ENCODE assay signal across 9 cellular contexts in the genomic region with DNA sequence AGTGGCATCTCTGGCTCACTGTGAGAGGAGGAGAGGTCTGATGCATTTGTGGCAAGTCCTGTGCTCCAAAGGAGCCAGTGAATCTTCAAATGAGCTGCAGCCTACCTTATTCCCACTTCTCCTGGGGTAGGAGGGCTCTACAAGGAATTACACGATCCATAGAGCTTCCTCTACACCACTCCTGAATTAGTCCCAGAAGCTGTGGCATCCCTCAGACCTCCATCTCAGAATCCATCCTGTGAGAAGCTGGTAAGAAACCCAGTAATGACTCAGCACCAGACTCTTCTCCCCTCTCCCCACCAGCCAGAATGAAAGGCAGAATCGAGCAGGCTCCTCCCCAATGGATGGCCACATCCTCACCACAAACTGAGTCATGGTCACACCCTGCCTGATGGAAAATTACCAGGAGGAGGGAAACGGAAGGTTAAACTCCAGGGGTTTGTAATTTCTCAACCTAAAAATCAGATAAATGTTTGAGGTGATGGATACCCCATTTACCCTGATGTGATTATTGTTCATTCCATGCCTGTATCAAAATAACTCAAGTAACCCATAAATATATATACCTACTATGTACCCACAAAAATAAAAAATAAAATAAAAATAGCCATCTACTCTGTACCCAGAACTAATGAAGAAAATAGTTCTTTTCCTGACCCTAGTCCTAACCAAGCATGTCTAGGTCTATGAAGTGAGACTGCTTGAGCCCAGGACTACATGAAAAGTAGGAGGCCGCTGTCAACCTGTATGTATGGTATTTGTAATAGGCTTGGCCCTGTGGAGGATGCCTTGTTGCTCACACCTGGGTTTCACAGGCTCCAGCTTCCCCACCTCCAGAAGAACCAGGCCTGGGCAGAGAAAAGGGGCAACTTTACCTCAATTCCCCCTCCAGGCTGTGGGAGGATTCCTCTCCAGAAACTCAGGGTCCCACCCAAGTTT. TPM values are rescaled to one million over a fixed set of nuclear protein-coding genes. Genes with fewer than 3 reads are reported as not detected.
DNase-seq lines count a peak whose midpoint lies in the region; ATAC-seq and TF ChIP-seq lines count a peak whose summit lies in the region.
"Had no signal": no experiment of that assay in that cellular context is flagged by ENCODE, and none has a peak within 500 bp of the region (broad histone marks: within the 10 kb centered on the region; RNA-seq: fewer than 3 reads in every experiment).

No MANE protein-coding gene starts in this region.

- H3K27ac Mint-ChIP-seq in naive thymus-derived CD8-positive, alpha-beta T cell = peak overlapping the region in 7 of 10 donors; percentile 18 to 81 (median 50)

- H3K4me3 Mint-ChIP-seq in naive thymus-derived CD8-positive, alpha-beta T cell = no peak overlapping the region

- H3K36me3 Mint-ChIP-seq in naive thymus-derived CD8-positive, alpha-beta T cell = peaks cover 0 to 28% (median 2%) of the 10 kb centered on the region in 3 donors

- H3K9me3 ChIP-seq in colonic mucosa (no peaks in the 10 kb centered on the region), tibial artery (no peaks in the 10 kb centered on the region)

- POLR2A ChIA-PET in naive thymus-derived CD8-positive, alpha-beta T cell (lab: Charles Lee) = interaction anchor here (0.9 kb wide), 1 partner anchor 138 kb away, joined by 3 read pairs; a partner anchor contains a TSS

- intact Hi-C loops in colonic mucosa (cut with DNase I) = no loop called here
- intact Hi-C loops in tibial artery (cut with DNase I; ENCODE audit: low total_unique reads) = loop anchor here (5.0 to 10.0 kb wide), 2 partner anchors 35 to 123 kb away; a partner anchor contains a TSS

- TF ChIP-seq EP300 in Ishikawa (IDR thresholded peaks at IDR 0.05; ENCODE audit: borderline replicate concordance) = peak; percentile 68; the same call in 1 of the 2 replicates

- TF ChIP-seq CTCF in colonic mucosa (IDR thresholded peaks at IDR 0.05) (no peak), tibial artery (IDR thresholded peaks at IDR 0.05) (no peak)

- H3K4me3 ChIP-seq in colonic mucosa (no peak overlapping the region), tibial artery (peak overlapping the region; percentile 5 to 22)

- peak overlapping the region; percentile 7 for H3K27ac ChIP-seq in colonic mucosa
- H3K27ac ChIP-seq in tibial artery = peak overlapping the region; percentile 56 to 73

- H3K4me1 Mint-ChIP-seq in naive thymus-derived CD8-positive, alpha-beta T cell = peaks cover 6 to 25% (median 12%) of the 10 kb centered on the region in 4 donors

- no peak overlapping the region for H3K9ac ChIP-seq in colonic mucosa (ENCODE audit: low read depth in 2 of 2, low read length in 2 of 2)

- no peaks in the 10 kb centered on the region for H3K27me3 Mint-ChIP-seq in naive thymus-derived CD8-positive, alpha-beta T cell

- H3K9me3 Mint-ChIP-seq in naive thymus-derived CD8-positive, alpha-beta T cell = no peaks in the 10 kb centered on the region

- ATAC-seq in GM21515 (IDR thresholded peaks at IDR 0.05; ENCODE audit: unreplicated experiment) = peak; percentile 67
- peak in 1 of 2 donors; percentile 35 for ATAC-seq in naive thymus-derived CD8-positive, alpha-beta T cell

- DNase-seq in COLO668 (lab: John Stamatoyannopoulos, UW; ENCODE audit: unreplicated experiment) (peak; percentile 44), colonic mucosa (peak; percentile 76), tibial artery (peak; percentile 88 to 89), NCI-H1092 (lab: John Stamatoyannopoulos, UW) (no peak)
- DNase-seq in activated CD4-positive, CD25-positive, alpha-beta regulatory T cell treated with anti-CD3 and anti-CD28 coated beads, Interleukin-2, amount 50 U/mL, for 16 hours (ENCODE audit: low read depth, low spot score) = peak; percentile 39
- DNase-seq in naive thymus-derived CD8-positive, alpha-beta T cell = no peak

- TF ChIP-seq RAD21 in Ishikawa (IDR thresholded peaks at IDR 0.05; ENCODE audit: low read depth) = no peak

- H3K27me3 ChIP-seq in colonic mucosa (no peaks in the 10 kb centered on the region), tibial artery (no peaks in the 10 kb centered on the region)

- H3K4me1 ChIP-seq in colonic mucosa (peaks cover under 1% of the 10 kb centered on the region), tibial artery (peaks cover 0 to 21% (median 10%) of the 10 kb centered on the region in 4 donors)

- H3K36me3 ChIP-seq in colonic mucosa (peaks cover 7% of the 10 kb centered on the region), tibial artery (peaks cover 27 to 36% (median 31%) of the 10 kb centered on the region in 3 donors)

TF ChIP-seq in Ishikawa, 13 proteins besides CTCF, POLR2A, EP300 and RAD21:
- TF ChIP-seq TAF1 (IDR thresholded peaks at IDR 0.05; ENCODE audit: low read depth) (peak; percentile 46; the same call in 1 of the 2 replicates), EGR1 (IDR thresholded peaks at IDR 0.05) (no peak), TCF12 (IDR thresholded peaks at IDR 0.05; ENCODE audit: low read depth) (no peak), ZBTB7A (IDR thresholded peaks at IDR 0.05; ENCODE audit: low read depth) (no peak)

RNA-seq across cellular contexts. Expression of a gene that starts 6.6 kb away (rescaled TPM):
- total RNA-seq in colonic mucosa = 100 to 1,000 TPM; 769 to 946 TPM
- 100 to 1,000 TPM; 277 to 285 TPM for total RNA-seq in naive thymus-derived CD8-positive, alpha-beta T cell
- polyA plus RNA-seq in naive thymus-derived CD8-positive, alpha-beta T cell = 100 to 1,000 TPM; 305 to 330 (median 318) TPM

RNA-seq across cellular contexts. Expression of a gene that starts 34.8 kb away (rescaled TPM):
- 10 to 100 TPM; 21.3 to 39.3 TPM for total RNA-seq in colonic mucosa
- total RNA-seq in naive thymus-derived CD8-positive, alpha-beta T cell = 100 to 1,000 TPM; 122 to 133 TPM
- polyA plus RNA-seq in naive thymus-derived CD8-positive, alpha-beta T cell = 10 to 100 TPM; 13.1 to 38.2 (median 13.9) TPM

RNA-seq across cellular contexts. Expression of a gene that starts 40.0 kb away (rescaled TPM):
- 1 to 10 TPM; 2.3 to 3.3 TPM for total RNA-seq in colonic mucosa
- total RNA-seq in naive thymus-derived CD8-positive, alpha-beta T cell = not detected
- polyA plus RNA-seq in naive thymus-derived CD8-positive, alpha-beta T cell = not detected
- total RNA-seq: T-helper 2 cell treated with Interferon-gamma antibody and Interleukin-4, amounts not matched to agents 100 ng/mL and 5 ng/mL, for 36 hours had no signal

Comparison
In these comparisons a context has a peak if more than half of its experiments do, and no peak if none do; other contexts are left out.
1. DNase-seq: peak in COLO668 (single experiment), activated CD4-positive, CD25-positive, alpha-beta regulatory T cell treated with anti-CD3 and anti-CD28 coated beads, Interleukin-2, amount 50 U/mL, for 16 hours (single experiment), colonic mucosa (single experiment) and tibial artery (2 of 2); none in naive thymus-derived CD8-positive, alpha-beta T cell (0 of 10) and NCI-H1092 (single experiment).